25 cellular contexts compared by ENCODE assay signal in the genomic region with DNA sequence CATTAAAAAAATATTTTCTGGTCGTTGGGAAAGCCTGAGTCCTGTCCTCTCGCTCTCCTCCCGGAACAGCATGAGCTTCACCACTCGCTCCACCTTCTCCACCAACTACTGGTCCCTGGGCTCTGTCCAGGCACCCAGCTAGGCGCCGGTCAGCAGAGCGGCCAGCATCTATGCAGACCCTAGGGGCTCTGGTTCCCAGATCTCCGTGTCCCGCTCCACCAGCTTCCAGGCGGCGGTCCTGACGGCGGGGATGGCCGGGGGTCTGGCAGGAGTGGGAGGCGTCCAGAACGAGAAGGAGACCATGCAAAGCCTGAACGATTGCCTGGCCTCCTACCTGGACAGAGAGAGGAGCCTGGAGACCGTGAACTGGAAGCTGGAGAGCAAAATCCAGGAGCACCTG.
"Had no signal": no experiment of that assay in that cellular context is flagged by ENCODE, and none has a peak within 500 bp of the region (broad histone marks: within the 10 kb centered on the region; RNA-seq: fewer than 3 reads in every experiment).

No MANE protein-coding gene starts in this region.

- H3K9me3 Mint-ChIP-seq: endodermal cell had no signal

- DNase-seq: colonic mucosa; cortex of kidney; dermis blood vessel endothelial cell; dorsolateral prefrontal cortex; effector CD4-positive, alpha-beta T cell; effector CD8-positive, alpha-beta T cell; effector memory CD4-positive, alpha-beta T cell; effector memory CD8-positive, alpha-beta T cell; endodermal cell; erythroblast; esophagus squamous epithelium; foreskin keratinocyte; foreskin melanocyte; gastrocnemius medialis; glutamatergic neuron; head of caudate nucleus; heart left ventricle; heart right ventricle had no signal

- FAIRE-seq: colon, endothelial cell of umbilical vein had no signal

- H3K4me3 Mint-ChIP-seq: dendritic cell treated with granulocyte-macrophage colony-stimulating factor and Interleukin-4, amounts not matched to agents 40 ng/mL and 50 ng/mL, for 4 days; effector memory CD8-positive, alpha-beta T cell; endodermal cell had no signal

- H3K27me3 ChIP-seq: colonic mucosa, esophagus muscularis mucosa, esophagus squamous epithelium, foreskin keratinocyte, gastrocnemius medialis, gastroesophageal sphincter, heart left ventricle, heart right ventricle had no signal

- H3K27ac ChIP-seq: colonic mucosa, coronary artery, dorsolateral prefrontal cortex, epithelial cell of prostate, esophagus muscularis mucosa, esophagus squamous epithelium, foreskin keratinocyte, gastrocnemius medialis, gastroesophageal sphincter, heart left ventricle, heart right ventricle had no signal

- H3K36me3 ChIP-seq: colonic mucosa, esophagus muscularis mucosa, esophagus squamous epithelium, gastrocnemius medialis, gastroesophageal sphincter, heart left ventricle, heart right ventricle had no signal

- H3K27me3 Mint-ChIP-seq: dendritic cell treated with granulocyte-macrophage colony-stimulating factor and Interleukin-4, amounts not matched to agents 40 ng/mL and 50 ng/mL, for 4 days; effector memory CD8-positive, alpha-beta T cell had no signal

- H3K9me3 ChIP-seq: colonic mucosa, esophagus muscularis mucosa, gastrocnemius medialis, gastroesophageal sphincter, heart left ventricle had no signal

- H3K4me3 ChIP-seq: colonic mucosa, coronary artery, dorsolateral prefrontal cortex, esophagus muscularis mucosa, esophagus squamous epithelium, gastrocnemius medialis, gastroesophageal sphincter, heart left ventricle, heart right ventricle had no signal

- H3K27ac Mint-ChIP-seq: dendritic cell treated with granulocyte-macrophage colony-stimulating factor and Interleukin-4, amounts not matched to agents 40 ng/mL and 50 ng/mL, for 4 days; effector memory CD8-positive, alpha-beta T cell; endodermal cell had no signal

- H3K4me1 ChIP-seq: colonic mucosa, esophagus muscularis mucosa, esophagus squamous epithelium, foreskin keratinocyte, gastrocnemius medialis, gastroesophageal sphincter, heart left ventricle, heart right ventricle had no signal
